25 cellular contexts compared by ENCODE assay signal in the genomic region with DNA sequence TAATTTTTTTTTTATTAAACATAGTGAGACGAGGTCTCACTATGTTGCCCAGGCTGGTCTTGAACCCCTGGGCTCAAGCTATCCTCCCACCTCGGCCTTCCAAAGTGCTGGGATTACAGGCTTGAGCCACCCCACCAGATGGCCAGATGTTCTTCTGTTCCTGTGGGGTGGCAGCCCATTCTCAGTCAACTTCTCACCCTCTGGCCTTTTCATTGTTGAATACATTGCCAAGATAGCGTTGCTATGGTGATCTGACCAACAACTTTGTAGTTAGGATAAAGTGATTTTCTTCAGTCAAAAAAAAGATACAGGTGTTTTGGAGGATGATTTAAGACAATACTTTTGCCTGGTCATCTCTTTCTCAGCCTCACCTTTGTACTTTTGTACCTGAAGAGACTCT.
"Had no signal": no experiment of that assay in that cellular context is flagged by ENCODE, and none has a peak within 500 bp of the region (broad histone marks: within the 10 kb centered on the region; RNA-seq: fewer than 3 reads in every experiment).

No MANE protein-coding gene starts in this region.

- H3K27me3 ChIP-seq: cardiac muscle cell, esophagus muscularis mucosa, ovary, spleen, vagina had no signal

- H3K27ac Mint-ChIP-seq: activated naive CD4-positive, alpha-beta T cell treated with anti-CD3 and anti-CD28 coated beads for 36 hours; activated naive CD8-positive, alpha-beta T cell treated with anti-CD3 and anti-CD28 coated beads, Interleukin-2, amount 10 ng/mL, durations not matched to agents 7 days and 5 days; natural killer cell treated with Interleukin-12 subunit alpha and Interleukin-12 subunit beta and Interleukin-15 and Interleukin-18, amount 100 ng/mL, for 72 hours; T-helper 17 cell; type B pancreatic cell had no signal

- DNase-seq: activated CD4-positive, alpha-beta T cell treated with anti-CD3 and anti-CD28 coated beads for 4 hours; activated CD4-positive, alpha-beta T cell treated with anti-CD3 and anti-CD28 coated beads, Interleukin-2, amount 50 U/mL, for 48 hours; activated CD4-positive, CD25-positive, alpha-beta regulatory T cell; activated CD8-positive, alpha-beta memory T cell treated with anti-CD3 and anti-CD28 coated beads, Interleukin-2, amount 50 U/mL, for 48 hours; activated naive CD4-positive, alpha-beta T cell treated with anti-CD3 and anti-CD28 coated beads for 36 hours; activated naive CD8-positive, alpha-beta T cell treated with anti-CD3 and anti-CD28 coated beads, Interleukin-2, amount 10 ng/mL, durations not matched to agents 7 days and 5 days; activated T-cell treated with anti-CD3 and anti-CD28 coated beads, Interleukin-2, amount 50 U/mL, for 4 hours; amygdala; effector CD8-positive, alpha-beta T cell; heart left ventricle; midbrain; ovary; spleen; stimulated activated CD4-positive, alpha-beta T cell treated with anti-CD3 and anti-CD28 coated beads, Interleukin-4, amount 100 ng/mL, for 1 hour; stimulated activated naive CD4-positive, alpha-beta T cell treated with Interleukin-2 at 50 U/mL for 16 hours; T-helper 17 cell had no signal

- H3K36me3 ChIP-seq: cardiac muscle cell, esophagus muscularis mucosa, heart left ventricle, neutrophil, ovary, prostate gland, spleen, thoracic aorta, vagina had no signal

- H3K36me3 Mint-ChIP-seq: natural killer cell treated with Interleukin-12 subunit alpha and Interleukin-12 subunit beta and Interleukin-15 and Interleukin-18, amount 100 ng/mL, for 72 hours; type B pancreatic cell had no signal

- H3K9me3 Mint-ChIP-seq: activated naive CD4-positive, alpha-beta T cell treated with anti-CD3 and anti-CD28 coated beads for 36 hours; activated naive CD8-positive, alpha-beta T cell treated with anti-CD3 and anti-CD28 coated beads, Interleukin-2, amount 10 ng/mL, durations not matched to agents 7 days and 5 days; activated T-cell treated with anti-CD3 and anti-CD28 coated beads, Interleukin-2, amount 50 U/mL, for 4 hours; natural killer cell treated with Interleukin-12 subunit alpha and Interleukin-12 subunit beta and Interleukin-15 and Interleukin-18, amount 100 ng/mL, for 72 hours; type B pancreatic cell had no signal

- H3K4me3 Mint-ChIP-seq: activated naive CD8-positive, alpha-beta T cell treated with anti-CD3 and anti-CD28 coated beads, Interleukin-2, amount 10 ng/mL, durations not matched to agents 7 days and 5 days; activated T-cell treated with anti-CD3 and anti-CD28 coated beads, Interleukin-2, amount 50 U/mL, for 4 hours; natural killer cell treated with Interleukin-12 subunit alpha and Interleukin-12 subunit beta and Interleukin-15 and Interleukin-18, amount 100 ng/mL, for 72 hours; type B pancreatic cell had no signal

- H3K9me3 ChIP-seq: esophagus muscularis mucosa, heart left ventricle, neutrophil, ovary, prostate gland, spleen, thoracic aorta, vagina had no signal

- H3K4me1 ChIP-seq: esophagus muscularis mucosa, prostate gland had no signal

- H3K27me3 Mint-ChIP-seq: type B pancreatic cell had no signal

- H3K27ac ChIP-seq: cardiac muscle cell, esophagus muscularis mucosa, heart left ventricle, neutrophil, prostate gland, spleen, thoracic aorta had no signal

- H3K4me3 ChIP-seq: cardiac muscle cell, esophagus muscularis mucosa, heart left ventricle, lung, ovary, prostate gland, spleen, thoracic aorta, vagina had no signal
